ENCODE assay signal across 13 cellular contexts in genomic region chr1:36111151-36111550, GRCh38. TPM values are rescaled to one million over a fixed set of nuclear protein-coding genes. Genes with fewer than 3 reads are reported as not detected.
"Had no signal": no experiment of that assay in that cellular context is flagged by ENCODE, and none has a peak within 500 bp of the region (broad histone marks: within the 10 kb centered on the region; RNA-seq: fewer than 3 reads in every experiment).

No MANE protein-coding gene starts in this region.

- H3K27me3 Mint-ChIP-seq: activated CD4-positive, alpha-beta T cell treated with anti-CD3 and anti-CD28 coated beads for 36 hours had no signal

- H3K4me1 Mint-ChIP-seq: endodermal cell had no signal

- H3K9me3 ChIP-seq: heart left ventricle, neutrophil, tibial nerve had no signal

- H3K36me3 ChIP-seq: heart left ventricle, neutrophil, tibial nerve had no signal

- H3K9me3 Mint-ChIP-seq: endodermal cell; stimulated activated naive B cell treated with anti-CD40 and anti-IgM and Interleukin-4, amounts not matched to agents 10 μg/mL and 1 μg/mL and 100 μg/mL, for 72 hours had no signal

- H3K27ac Mint-ChIP-seq: activated CD4-positive, alpha-beta T cell treated with anti-CD3 and anti-CD28 coated beads for 36 hours; endodermal cell; stimulated activated naive B cell treated with anti-CD40 and anti-IgM and Interleukin-4, amounts not matched to agents 10 μg/mL and 1 μg/mL and 100 μg/mL, for 72 hours had no signal

- H3K27ac ChIP-seq: dorsolateral prefrontal cortex, heart left ventricle, neutrophil had no signal

- H3K27me3 ChIP-seq: dorsolateral prefrontal cortex, heart left ventricle, neutrophil, tibial nerve had no signal

- ATAC-seq: activated CD4-positive, alpha-beta T cell treated with anti-CD3 and anti-CD28 coated beads for 36 hours; heart left ventricle; stimulated activated naive B cell treated with anti-CD40 and anti-IgM and Interleukin-4, amounts not matched to agents 10 μg/mL and 1 μg/mL and 100 μg/mL, for 72 hours had no signal

- H3K4me3 Mint-ChIP-seq: activated CD4-positive, alpha-beta T cell treated with anti-CD3 and anti-CD28 coated beads for 36 hours; endodermal cell had no signal

- DNase-seq: activated CD4-positive, alpha-beta T cell treated with anti-CD3 and anti-CD28 coated beads for 36 hours; activated naive CD4-positive, alpha-beta T cell treated with anti-CD3 and anti-CD28 coated beads, Interleukin-2, amount 50 U/mL, for 16 hours; anterior cingulate cortex; dorsolateral prefrontal cortex; endodermal cell; heart left ventricle; stimulated activated CD4-positive, alpha-beta T cell treated with anti-CD3 and anti-CD28 coated beads, Interleukin-12 subunit alpha, Interleukin-12 subunit beta, amount 100 ng/mL, for 4 hours; stimulated activated naive B cell treated with anti-CD40 and anti-IgM and Interleukin-4, amounts not matched to agents 10 μg/mL and 1 μg/mL and 100 μg/mL, for 72 hours; substantia nigra had no signal

- H3K4me3 ChIP-seq: dorsolateral prefrontal cortex, heart left ventricle, tibial nerve had no signal

RNA-seq across cellular contexts. Expression of gene TEKT2, which starts 27.3 kb away (rescaled TPM):
- total RNA-seq: activated CD8-positive, alpha-beta memory T cell treated with anti-CD3 and anti-CD28 coated beads for 36 hours; myocyte had no signal
